Comparison of ENCODE assay signal across 22 cellular contexts in the genomic region with DNA sequence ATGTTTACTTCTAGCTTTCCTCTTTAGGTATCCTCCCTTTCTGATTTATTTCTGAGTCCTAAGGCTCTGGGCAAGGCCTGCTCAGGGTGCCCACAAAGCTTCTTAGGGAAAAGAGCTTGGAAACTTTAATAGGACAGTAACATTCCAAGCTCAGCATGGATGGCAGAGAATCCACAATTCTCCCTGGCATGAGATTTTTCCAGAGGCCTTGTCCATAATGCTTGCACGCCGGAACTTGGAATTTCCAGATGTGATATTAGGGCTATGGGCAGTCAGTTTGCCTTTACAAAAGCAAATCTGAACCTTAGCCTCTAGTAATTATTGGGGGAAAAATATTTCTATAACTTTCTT.
DNase-seq lines count a peak whose midpoint lies in the region; ATAC-seq, FAIRE-seq and TF ChIP-seq lines count a peak whose summit lies in the region.
"Had no signal": no experiment of that assay in that cellular context is flagged by ENCODE, and none has a peak within 500 bp of the region (broad histone marks: within the 10 kb centered on the region; RNA-seq: fewer than 3 reads in every experiment).

No MANE protein-coding gene starts in this region.

- H3K27ac Mint-ChIP-seq in natural killer cell: no peak overlapping the region
- H3K27ac Mint-ChIP-seq: activated naive CD8-positive, alpha-beta T cell treated with anti-CD3 and anti-CD28 coated beads, Interleukin-2, amount 50 U/mL, for 24 hours; CD8-positive, alpha-beta T cell; dendritic cell treated with granulocyte-macrophage colony-stimulating factor and Interleukin-4, amounts not matched to agents 40 ng/mL and 50 ng/mL, for 4 days; memory B cell had no signal

- no peak overlapping the region for H2BK5ac ChIP-seq in H1 (ENCODE audit: low read depth, low read length)

- H2AFZ ChIP-seq in H1 (ENCODE audit: low read length): 0 out of 2 replicates have a peak overlapping the region, but pooled peaks have one; percentile 85

- H3K4me2 ChIP-seq in H1 (ENCODE audit: insufficient read depth in 1 of 2, low read depth in 2 of 2, low read length in 2 of 2): no peak overlapping the region

- no peaks in the 10 kb centered on the region for H3K79me2 ChIP-seq in H1 (ENCODE audit: control insufficient read depth in 1 of 2, insufficient read depth in 2 of 2, low read length in 2 of 2)

- no peak overlapping the region for H2BK20ac ChIP-seq in H1 (ENCODE audit: low read length)

- H3K79me1 ChIP-seq in H1 (ENCODE audit: low read depth, low read length): no peaks in the 10 kb centered on the region

- H4K8ac ChIP-seq in H1 (ENCODE audit: extremely low read depth, insufficient read depth, low read length): no peak overlapping the region

- POLR2A ChIA-PET in H1 (lab: Charles Lee; ENCODE audit: partially characterized antibody): no interaction called here

- no peaks in the 10 kb centered on the region for H3K23me2 ChIP-seq in H1 (ENCODE audit: low read depth, low read length)

- H3K27ac ChIP-seq in HUES6 (ENCODE audit: low read depth, low read length): peak overlapping the region; percentile 9; the same call in 1 of the 2 replicates
- no peak overlapping the region for H3K27ac ChIP-seq in H1 (ENCODE audit: low read depth, low read length)
- H3K27ac ChIP-seq in muscle layer of duodenum (ENCODE audit: low read length): peak overlapping the region; percentile 47
- peak overlapping the region; percentile 11 for H3K27ac ChIP-seq in subcutaneous abdominal adipose tissue (ENCODE audit: low read depth, low read length)

- CTCF ChIA-PET in H1 (lab: Charles Lee; ENCODE audit: partially characterized antibody): interaction anchor here (0.7 to 0.9 kb wide), 2 partner anchors 10 to 232 kb away, joined by 3 to 4 read pairs; no protein-coding TSS in a partner anchor

- H3K4me1 Mint-ChIP-seq in natural killer cell: no peaks in the 10 kb centered on the region
- H3K4me1 Mint-ChIP-seq: memory B cell had no signal

- H3K18ac ChIP-seq in H1 (ENCODE audit: extremely low read depth, low read length): no peak overlapping the region

- H3K4me3 Mint-ChIP-seq in natural killer cell: no peak overlapping the region
- H3K4me3 Mint-ChIP-seq: activated naive CD8-positive, alpha-beta T cell treated with anti-CD3 and anti-CD28 coated beads, Interleukin-2, amount 50 U/mL, for 24 hours; CD8-positive, alpha-beta T cell; dendritic cell treated with granulocyte-macrophage colony-stimulating factor and Interleukin-4, amounts not matched to agents 40 ng/mL and 50 ng/mL, for 4 days; memory B cell; neural crest cell had no signal

- no peak overlapping the region for H3K56ac ChIP-seq in H1 (replicated peaks; ENCODE audit: insufficient read length, low read depth, low read length)

- TF ChIP-seq RAD21 in H1 (IDR thresholded peaks at IDR 0.05 in 1 of 2, conservative IDR thresholded peaks at IDR 0.05 in 1 of 2; ENCODE audit: low read depth in 2 of 2, low read length in 2 of 2): no peak

- H4K5ac ChIP-seq in H1 (ENCODE audit: insufficient read length, low read depth, low read length): no peak overlapping the region

- intact Hi-C loops in natural killer cell (cut with micrococcal nuclease): no loop called here

- H4K20me1 ChIP-seq in H1 (replicated peaks in 1 of 2; ENCODE audit: control insufficient read depth in 1 of 2, insufficient read depth in 2 of 2, low read length in 2 of 2): no peaks in the 10 kb centered on the region

- peaks cover 0 to 5% of the 10 kb centered on the region in 2 donors for H3K9me3 Mint-ChIP-seq in natural killer cell
- H3K9me3 Mint-ChIP-seq: activated naive CD8-positive, alpha-beta T cell treated with anti-CD3 and anti-CD28 coated beads, Interleukin-2, amount 50 U/mL, for 24 hours; CD8-positive, alpha-beta T cell; dendritic cell treated with granulocyte-macrophage colony-stimulating factor and Interleukin-4, amounts not matched to agents 40 ng/mL and 50 ng/mL, for 4 days; memory B cell had no signal

- no peak for TF ChIP-seq POLR2A in H1 (IDR thresholded peaks at IDR 0.05; ENCODE audit: control extremely low read depth in 1 of 2, low read depth in 2 of 2, low read length in 2 of 2)

- H3K36me3 ChIP-seq in HUES6 (ENCODE audit: control insufficient read depth, insufficient read depth, low read length) (no peaks in the 10 kb centered on the region), H1 (ENCODE audit: control insufficient read depth in 2 of 4, insufficient read depth in 4 of 4, low read length in 3 of 4) (no peaks in the 10 kb centered on the region), muscle layer of duodenum (ENCODE audit: control insufficient read depth in 1 of 2, insufficient read depth in 2 of 2, low read length in 2 of 2) (no peaks in the 10 kb centered on the region), subcutaneous abdominal adipose tissue (ENCODE audit: control insufficient read depth in 5 of 5, insufficient read depth in 5 of 5, low read length in 5 of 5) (no peaks in the 10 kb centered on the region)

- no peak for ATAC-seq in natural killer cell
- ATAC-seq in HG03378 (IDR thresholded peaks at IDR 0.05; ENCODE audit: unreplicated experiment): no peak
- ATAC-seq: activated naive CD8-positive, alpha-beta T cell treated with anti-CD3 and anti-CD28 coated beads, Interleukin-2, amount 50 U/mL, for 24 hours; CD8-positive, alpha-beta T cell; psoas muscle had no signal

- H3K4me3 ChIP-seq in HUES6 (ENCODE audit: low read depth, low read length) (no peak overlapping the region), H1 (ENCODE audit: extremely low read depth in 1 of 4, insufficient read depth in 2 of 4, low read depth in 3 of 4, low read length in 4 of 4) (no peak overlapping the region), muscle layer of duodenum (ENCODE audit: low read depth in 1 of 2, low read length in 2 of 2) (no peak overlapping the region), subcutaneous abdominal adipose tissue (ENCODE audit: low read depth in 1 of 5, low read length in 5 of 5) (no peak overlapping the region)
- H3K4me3 ChIP-seq: psoas muscle had no signal

- no peak overlapping the region for H2AK5ac ChIP-seq in H1 (ENCODE audit: low read depth, low read length)

- no peak overlapping the region for H2BK15ac ChIP-seq in H1 (ENCODE audit: low read length)

- no peak overlapping the region for H2BK12ac ChIP-seq in H1 (ENCODE audit: low read depth, low read length)

- H3K9ac ChIP-seq in HUES6 (ENCODE audit: low read length): no peak overlapping the region
- H3K9ac ChIP-seq in H1 (replicated peaks in 1 of 4; ENCODE audit: extremely low read depth in 1 of 4, low read depth in 3 of 4, low read length in 3 of 4): no peak overlapping the region
- no peak overlapping the region for H3K9ac ChIP-seq in subcutaneous abdominal adipose tissue (ENCODE audit: low read length in 5 of 5)

- H3K14ac ChIP-seq in H1 (ENCODE audit: insufficient read length): no peak overlapping the region

- no peaks in the 10 kb centered on the region for H3K36me3 Mint-ChIP-seq in natural killer cell
- H3K36me3 Mint-ChIP-seq: CD8-positive, alpha-beta T cell; memory B cell had no signal

- H2BK120ac ChIP-seq in H1 (replicated peaks; ENCODE audit: low read depth, low read length): no peak overlapping the region

- H3K23ac ChIP-seq in H1 (ENCODE audit: insufficient read length): no peak overlapping the region

- no peak overlapping the region for H3K4ac ChIP-seq in H1 (replicated peaks; ENCODE audit: insufficient read length, low read depth, low read length)

- no peaks in the 10 kb centered on the region for H3K27me3 Mint-ChIP-seq in natural killer cell (ENCODE audit: low read depth in 2 of 2)
- H3K27me3 Mint-ChIP-seq: activated naive CD8-positive, alpha-beta T cell treated with anti-CD3 and anti-CD28 coated beads, Interleukin-2, amount 50 U/mL, for 24 hours; memory B cell had no signal

- no peak for TF ChIP-seq EP300 in H1 (IDR thresholded peaks at IDR 0.05; ENCODE audit: borderline replicate concordance in 1 of 2, low read depth in 2 of 2, low read length in 2 of 2)

- H3K27me3 ChIP-seq in HUES6 (ENCODE audit: control insufficient read depth, insufficient read depth, low read length): no peaks in the 10 kb centered on the region
- 0 out of 7 replicates have a peak, but pooled peaks cover 0 to 2% (median 0%) of the 10 kb centered on the region in 4 experiments for H3K27me3 ChIP-seq in H1 (replicated peaks in 1 of 4; ENCODE audit: control insufficient read depth in 3 of 4, extremely low read depth in 1 of 4, insufficient read depth in 3 of 4, low read length in 3 of 4)
- no peaks in the 10 kb centered on the region for H3K27me3 ChIP-seq in muscle layer of duodenum (ENCODE audit: low read depth, low read length)
- H3K27me3 ChIP-seq in subcutaneous abdominal adipose tissue (ENCODE audit: control insufficient read depth in 5 of 5, insufficient read depth in 4 of 5, low read length in 5 of 5): no peaks in the 10 kb centered on the region

- H3K9me3 ChIP-seq in HUES6 (ENCODE audit: control insufficient read depth, insufficient read depth, low read depth, low read length) (no peaks in the 10 kb centered on the region), H1 (ENCODE audit: insufficient read depth in 2 of 2, low read depth in 1 of 2, low read length in 1 of 2) (no peaks in the 10 kb centered on the region), muscle layer of duodenum (ENCODE audit: control insufficient read depth in 1 of 2, low read length in 2 of 2) (no peaks in the 10 kb centered on the region), subcutaneous abdominal adipose tissue (ENCODE audit: control insufficient read depth in 5 of 5, low read length in 5 of 5) (no peaks in the 10 kb centered on the region)
- H3K9me3 ChIP-seq: psoas muscle had no signal

- FAIRE-seq in H1 (lab: Jason Lieb, UNC): no peak
- FAIRE-seq: bronchial epithelial cell, GM12891, keratinocyte had no signal

- no peak overlapping the region for H4K91ac ChIP-seq in H1 (replicated peaks; ENCODE audit: insufficient read length, low read length)

- DNase-seq in H1 (ENCODE audit: low read depth in 1 of 2, low spot score in 2 of 2) (no peak), NCI-H1105 treated with DMSO at 0.1 percent for 48 hours (lab: John Stamatoyannopoulos, UW) (no peak), natural killer cell (no peak), CD1c-positive myeloid dendritic cell (ENCODE audit: extremely low spot score) (no peak)
- DNase-seq: activated CD4-positive, alpha-beta T cell treated with anti-CD3 and anti-CD28 coated beads, Interleukin-2, amount 50 U/mL, for 1 hour; activated CD8-positive, alpha-beta memory T cell treated with anti-CD3 and anti-CD28 coated beads, Interleukin-2, amount 50 U/mL, for 4 hours; activated naive CD8-positive, alpha-beta T cell treated with anti-CD3 and anti-CD28 coated beads, Interleukin-2, amount 50 U/mL, for 24 hours; CD8-positive, alpha-beta T cell; hypothalamus; NCI-H187; psoas muscle; SIG-M5 had no signal

- WGBS in H1 (ENCODE audit: extremely low coverage in 1 of 2, insufficient coverage in 1 of 2, insufficient read length in 1 of 2, insufficient replicate concordance in 2 of 2, low coverage in 1 of 2, low lambda C conversion rate in 2 of 2, missing lambda C conversion rate in 1 of 2), 2 experiments: 85% methylated on average over 2 of the region's 2 CpGs; no CpG with 5 or more reads in 1 of the 2 experiments

- peaks cover 20% of the 10 kb centered on the region for H3K4me1 ChIP-seq in HUES6 (ENCODE audit: control insufficient read depth, insufficient read depth, low read length)
- H3K4me1 ChIP-seq in H1 (replicated peaks in 1 of 4; ENCODE audit: control insufficient read depth in 3 of 4, insufficient read depth in 4 of 4, low read length in 3 of 4): peaks cover 0 to 9% (median 4%) of the 10 kb centered on the region in 4 experiments; a peak in 3 of 7 replicates
- H3K4me1 ChIP-seq in muscle layer of duodenum (ENCODE audit: control insufficient read depth in 1 of 2, insufficient read depth in 2 of 2, low read length in 2 of 2): peaks cover 6 to 24% of the 10 kb centered on the region in 2 donors
- peaks cover 0 to 18% (median 12%) of the 10 kb centered on the region in 5 donors for H3K4me1 ChIP-seq in subcutaneous abdominal adipose tissue (ENCODE audit: control insufficient read depth in 5 of 5, insufficient read depth in 5 of 5, low read length in 5 of 5)

- TF ChIP-seq CTCF in H1 (IDR thresholded peaks at IDR 0.05; ENCODE audit: control extremely low read depth in 1 of 3, insufficient read depth in 1 of 3, low read depth in 1 of 3, low read length in 3 of 3) (no peak), natural killer cell (IDR thresholded peaks at IDR 0.05) (no peak)
